ENCODE assay signal across 33 cellular contexts in genomic region chr6:108331982-108332381, GRCh38.
"Had no signal": no experiment of that assay in that cellular context is flagged by ENCODE, and none has a peak within 500 bp of the region (broad histone marks: within the 10 kb centered on the region; RNA-seq: fewer than 3 reads in every experiment).

No MANE protein-coding gene starts in this region.

- DNase-seq: activated B cell treated with CpG ODN at 0.5 μM for 24 hours; activated CD4-positive, alpha-beta T cell treated with anti-CD3 and anti-CD28 coated beads for 48 hours; activated CD4-positive, alpha-beta T cell treated with anti-CD3 and anti-CD28 coated beads, Interleukin-2, amount 50 U/mL, for 1 hour; activated CD4-positive, alpha-beta T cell treated with anti-CD3 and anti-CD28 coated beads, Interleukin-2, amount 50 U/mL, for 48 hours; activated CD8-positive, alpha-beta memory T cell treated with anti-CD3 and anti-CD28 coated beads for 24 hours; activated CD8-positive, alpha-beta T cell treated with anti-CD3 and anti-CD28 coated beads for 36 hours; activated effector memory CD4-positive, alpha-beta T cell treated with Interleukin-2 at 50 U/mL for 16 hours; activated gamma-delta T cell treated with Interleukin-2 at 50 U/mL for 16 hours; activated naive CD4-positive, alpha-beta T cell treated with anti-CD3 and anti-CD28 coated beads, Interleukin-2, amount 50 U/mL, for 16 hours; activated naive CD4-positive, alpha-beta T cell treated with Interleukin-2 at 50 U/mL for 16 hours; activated T-cell treated with anti-CD3 and anti-CD28 coated beads, Interleukin-2, amount 50 U/mL, for 4 hours; amniotic stem cell; anterior cingulate cortex; brain microvascular endothelial cell; dorsolateral prefrontal cortex; effector memory CD8-positive, alpha-beta T cell; erythroblast; foreskin keratinocyte; gastrocnemius medialis; SW 1271; T-cell; T-helper 9 cell; WERI-Rb-1 had no signal

- H3K4me1 ChIP-seq: esophagus muscularis mucosa, foreskin keratinocyte had no signal

- ATAC-seq: activated CD4-positive, CD25-positive, alpha-beta regulatory T cell treated with anti-CD3 and anti-CD28 coated beads, Interleukin-2, amount 50 U/mL, for 24 hours; activated CD8-positive, alpha-beta T cell treated with anti-CD3 and anti-CD28 coated beads for 36 hours; activated T-cell treated with anti-CD3 and anti-CD28 coated beads, Interleukin-2, amount 50 U/mL, for 4 hours; activated T-helper 17 cell treated with anti-CD3 and anti-CD28 coated beads, Interleukin-2, amount 50 U/mL, for 72 hours; effector memory CD8-positive, alpha-beta T cell; foreskin keratinocyte; gastrocnemius medialis; T-cell had no signal

- H3K36me3 ChIP-seq: brain microvascular endothelial cell, WERI-Rb-1 had no signal

- H3K27me3 Mint-ChIP-seq: activated B cell treated with CpG ODN at 0.5 μM for 24 hours; activated CD8-positive, alpha-beta T cell treated with anti-CD3 and anti-CD28 coated beads for 36 hours; activated naive CD8-positive, alpha-beta T cell; activated T-helper 17 cell treated with anti-CD3 and anti-CD28 coated beads, Interleukin-2, amount 50 U/mL, for 72 hours; central memory CD8-positive, alpha-beta T cell; dendritic cell treated with granulocyte-macrophage colony-stimulating factor and Interleukin-4, amounts not matched to agents 40 ng/mL and 50 ng/mL, for 4 days; effector memory CD8-positive, alpha-beta T cell; T-cell had no signal

- H3K27ac ChIP-seq: brain microvascular endothelial cell, coronary artery, dorsolateral prefrontal cortex, esophagus muscularis mucosa, foreskin keratinocyte, gastrocnemius medialis, WERI-Rb-1 had no signal

- FAIRE-seq: astrocyte, bronchial epithelial cell had no signal

- H3K27me3 ChIP-seq: brain microvascular endothelial cell, dorsolateral prefrontal cortex, esophagus muscularis mucosa, foreskin keratinocyte, gastrocnemius medialis had no signal

- H3K27ac Mint-ChIP-seq: activated B cell treated with CpG ODN at 0.5 μM for 24 hours; activated CD8-positive, alpha-beta T cell treated with anti-CD3 and anti-CD28 coated beads for 36 hours; activated naive CD8-positive, alpha-beta T cell; activated T-helper 17 cell treated with anti-CD3 and anti-CD28 coated beads, Interleukin-2, amount 50 U/mL, for 72 hours; dendritic cell treated with granulocyte-macrophage colony-stimulating factor and Interleukin-4, amounts not matched to agents 40 ng/mL and 50 ng/mL, for 4 days; effector memory CD8-positive, alpha-beta T cell; T-cell; T-helper 1 cell treated with Interleukin-12 subunit alpha and Interleukin-12 subunit beta and Interleukin-4 antibody, amounts not matched to agents 30 μg/mL and 1 μg/mL, for 36 hours had no signal

- H3K4me1 Mint-ChIP-seq: activated B cell treated with CpG ODN at 0.5 μM for 24 hours; activated T-helper 17 cell treated with anti-CD3 and anti-CD28 coated beads, Interleukin-2, amount 50 U/mL, for 72 hours; central memory CD8-positive, alpha-beta T cell; T-cell had no signal

- H3K4me3 ChIP-seq: coronary artery, dorsolateral prefrontal cortex, esophagus muscularis mucosa, gastrocnemius medialis had no signal

- H3K9me3 ChIP-seq: esophagus muscularis mucosa, gastrocnemius medialis had no signal

- H3K9me3 Mint-ChIP-seq: activated B cell treated with CpG ODN at 0.5 μM for 24 hours; activated CD8-positive, alpha-beta T cell treated with anti-CD3 and anti-CD28 coated beads for 36 hours; activated T-helper 17 cell treated with anti-CD3 and anti-CD28 coated beads, Interleukin-2, amount 50 U/mL, for 72 hours; central memory CD8-positive, alpha-beta T cell; dendritic cell treated with granulocyte-macrophage colony-stimulating factor and Interleukin-4, amounts not matched to agents 40 ng/mL and 50 ng/mL, for 4 days; effector memory CD8-positive, alpha-beta T cell; T-cell; T-helper 1 cell treated with Interleukin-12 subunit alpha and Interleukin-12 subunit beta and Interleukin-4 antibody, amounts not matched to agents 30 μg/mL and 1 μg/mL, for 36 hours had no signal

- H3K4me3 Mint-ChIP-seq: activated B cell treated with CpG ODN at 0.5 μM for 24 hours; activated CD8-positive, alpha-beta T cell treated with anti-CD3 and anti-CD28 coated beads for 36 hours; activated naive CD8-positive, alpha-beta T cell; activated T-cell treated with anti-CD3 and anti-CD28 coated beads, Interleukin-2, amount 50 U/mL, for 4 hours; activated T-helper 17 cell treated with anti-CD3 and anti-CD28 coated beads, Interleukin-2, amount 50 U/mL, for 72 hours; central memory CD8-positive, alpha-beta T cell; dendritic cell treated with granulocyte-macrophage colony-stimulating factor and Interleukin-4, amounts not matched to agents 40 ng/mL and 50 ng/mL, for 4 days; effector memory CD8-positive, alpha-beta T cell; T-cell; T-helper 1 cell treated with Interleukin-12 subunit alpha and Interleukin-12 subunit beta and Interleukin-4 antibody, amounts not matched to agents 30 μg/mL and 1 μg/mL, for 36 hours had no signal
